Comparison of ENCODE assay signal across 9 cellular contexts in the genomic region with DNA sequence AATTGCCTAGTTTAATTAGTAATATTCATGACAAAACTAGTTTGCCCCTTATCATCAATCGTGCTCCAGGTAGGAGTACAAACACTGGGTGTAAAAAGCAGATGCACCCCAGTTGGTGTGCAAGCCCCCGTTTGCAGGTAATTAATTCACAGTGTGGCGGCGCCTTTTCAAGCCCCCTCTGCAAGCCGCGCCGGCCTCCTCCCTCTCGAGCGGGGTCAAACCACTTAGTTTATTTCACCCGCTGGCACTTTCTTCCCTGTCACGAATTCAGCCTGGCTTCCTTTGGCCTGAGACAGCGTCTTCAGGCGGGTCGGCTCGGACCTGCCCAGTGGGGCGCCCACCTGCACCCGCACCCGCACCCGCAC.
DNase-seq lines count a peak whose midpoint lies in the region; FAIRE-seq and TF ChIP-seq lines count a peak whose summit lies in the region.
"Had no signal": no experiment of that assay in that cellular context is flagged by ENCODE, and none has a peak within 500 bp of the region (broad histone marks: within the 10 kb centered on the region; RNA-seq: fewer than 3 reads in every experiment).

No MANE protein-coding gene starts in this region.

- no peak for FAIRE-seq in HTR-8/SVneo (lab: Jason Lieb, UNC)
- FAIRE-seq: urothelium cell line had no signal

- no peak for TF ChIP-seq CTCF in WI38 (IDR thresholded peaks at IDR 0.05; ENCODE audit: low read depth, low read length)

- H3K27ac ChIP-seq in substantia nigra (ENCODE audit: low read depth, low read length, poor library complexity, severe bottlenecking): peak overlapping the region; percentile 97

- peak overlapping the region; percentile 78 for H3K4me3 ChIP-seq in WI38 (ENCODE audit: low read depth, low read length)

- DNase-seq in NCI-H82 (lab: John Stamatoyannopoulos, UW) (peak; percentile 51), NCI-H82 treated with DMSO at 0.1 percent for 48 hours (lab: John Stamatoyannopoulos, UW; ENCODE audit: unreplicated experiment) (no peak), iPS-NIHi11 (ENCODE audit: low spot score) (peak; percentile 16), substantia nigra (lab: John Stamatoyannopoulos, UW) (no peak), NOMO-1 treated with dmso at 0.1 percent for 144 hours (lab: John Stamatoyannopoulos, UW; ENCODE audit: unreplicated experiment) (no peak), HTR-8/SVneo (ENCODE audit: insufficient read length, low spot score) (no peak), dermis blood vessel endothelial cell (no peak)

Comparison
In these comparisons a context has a peak if more than half of its experiments do, and no peak if none do; other contexts are left out.
1. DNase-seq: peak in NCI-H82 (single experiment) and iPS-NIHi11 (single experiment); none in NCI-H82 treated with DMSO at 0.1 percent for 48 hours (single experiment), substantia nigra (0 of 49), NOMO-1 treated with dmso at 0.1 percent for 144 hours (single experiment), HTR-8/SVneo (single experiment) and dermis blood vessel endothelial cell (single experiment).